Comparison of ENCODE assay signal across 10 cellular contexts in the genomic region with DNA sequence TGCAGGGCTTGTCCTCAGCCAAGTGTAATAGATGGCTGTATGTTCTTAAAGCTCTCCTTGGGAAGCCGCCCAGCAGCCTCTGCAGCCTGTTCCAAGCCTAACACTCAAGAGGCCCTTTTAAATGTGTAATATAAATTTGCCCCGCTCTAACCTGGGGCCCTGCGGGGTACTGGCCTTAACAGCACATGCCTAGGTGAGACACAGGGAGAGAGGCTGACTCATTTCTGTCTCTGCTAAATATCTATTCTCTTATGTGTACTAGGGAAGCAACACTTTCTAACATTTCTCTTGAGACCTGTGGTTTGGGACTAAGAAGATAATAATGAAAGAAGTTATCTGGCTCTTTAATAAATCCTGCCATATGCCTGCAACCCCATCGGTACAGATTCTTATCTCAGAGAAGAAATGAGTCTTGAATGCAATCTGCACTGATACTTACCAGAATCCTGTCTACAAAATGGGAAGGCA. TPM values are rescaled to one million over a fixed set of nuclear protein-coding genes. Genes with fewer than 3 reads are reported as not detected.
A peak's percentile ranks its signal among the peaks of the same experiment; 100 is the strongest.
DNase-seq lines count a peak whose midpoint lies in the region; ATAC-seq, FAIRE-seq and TF ChIP-seq lines count a peak whose summit lies in the region.
"Had no signal": no experiment of that assay in that cellular context is flagged by ENCODE, and none has a peak within 500 bp of the region (broad histone marks: within the 10 kb centered on the region; RNA-seq: fewer than 3 reads in every experiment).

No MANE protein-coding gene starts in this region.

- H3K9me3 ChIP-seq in OCI-LY3 (ENCODE audit: insufficient read depth, low read length) (no peaks in the 10 kb centered on the region), hepatocyte (ENCODE audit: low read depth) (no peaks in the 10 kb centered on the region)
- H3K9me3 ChIP-seq: SJSA1 had no signal

- H3K27ac ChIP-seq in OCI-LY3 (ENCODE audit: low read length) (no peak overlapping the region), hepatocyte (peak overlapping the region; percentile 80)
- H3K27ac ChIP-seq: SJSA1 had no signal

- H3K36me3 ChIP-seq in OCI-LY3 (replicated peaks; ENCODE audit: low read depth, low read length): no peaks in the 10 kb centered on the region
- no peaks in the 10 kb centered on the region for H3K36me3 ChIP-seq in hepatocyte (replicated peaks; ENCODE audit: insufficient read depth, low read depth)
- H3K36me3 ChIP-seq: SJSA1 had no signal

- H3K9ac ChIP-seq in OCI-LY3 (ENCODE audit: low read length): no peak overlapping the region

- no peaks in the 10 kb centered on the region for H3K9me2 ChIP-seq in hepatocyte (replicated peaks; ENCODE audit: insufficient read depth)

- ATAC-seq in GM21786 (IDR thresholded peaks at IDR 0.05; ENCODE audit: unreplicated experiment): peak; percentile 87

- H4K20me1 ChIP-seq in OCI-LY3 (ENCODE audit: insufficient read depth, low read length) (no peaks in the 10 kb centered on the region), hepatocyte (ENCODE audit: insufficient read depth, poor library complexity, severe bottlenecking) (no peaks in the 10 kb centered on the region)

- H3K4me3 ChIP-seq in OCI-LY3 (ENCODE audit: low read length) (0 out of 2 replicates have a peak overlapping the region, but pooled peaks have one; percentile 3), hepatocyte (no peak overlapping the region)
- H3K4me3 ChIP-seq: SJSA1 had no signal

- FAIRE-seq in D721Med (lab: Jason Lieb, UNC): no peak
- FAIRE-seq in frontal cortex (lab: Jason Lieb, UNC): no peak

- TF ChIP-seq CTCF in D721Med (IDR thresholded peaks at IDR 0.05; ENCODE audit: insufficient read depth, missing control alignments): no peak
- no peak for TF ChIP-seq CTCF in OCI-LY3 (IDR thresholded peaks at IDR 0.05; ENCODE audit: low read depth, low read length)
- TF ChIP-seq CTCF in hepatocyte (IDR thresholded peaks at IDR 0.05; ENCODE audit: poor library complexity): no peak

- peaks cover 49% of the 10 kb centered on the region for H3K27me3 ChIP-seq in OCI-LY3 (ENCODE audit: low read depth, low read length)
- no peaks in the 10 kb centered on the region for H3K27me3 ChIP-seq in hepatocyte
- H3K27me3 ChIP-seq: SJSA1 had no signal

- peaks cover 11% of the 10 kb centered on the region for H3K4me1 ChIP-seq in OCI-LY3 (ENCODE audit: low read length)
- peaks cover 36% of the 10 kb centered on the region for H3K4me1 ChIP-seq in hepatocyte (ENCODE audit: insufficient read depth)

- peak overlapping the region; percentile 45 for H3K4me2 ChIP-seq in OCI-LY3 (ENCODE audit: low read length)
- H3K4me2 ChIP-seq in hepatocyte: peak overlapping the region; percentile 61

- H2AFZ ChIP-seq in OCI-LY3 (ENCODE audit: low read depth, low read length) (no peak overlapping the region), hepatocyte (no peak overlapping the region)

- H3K79me2 ChIP-seq in OCI-LY3 (ENCODE audit: low read length) (no peaks in the 10 kb centered on the region), hepatocyte (no peaks in the 10 kb centered on the region)

- WGBS in hepatocyte (ENCODE audit: low lambda C conversion rate, missing lambda C conversion rate): 43% methylated on average over 4 of the region's 4 CpGs

- DNase-seq in D721Med (ENCODE audit: insufficient read length, low spot score) (peak; percentile 54), hepatocyte (ENCODE audit: low spot score) (peak; percentile 53), HCEC 1CT (no peak), T1000 (lab: John Stamatoyannopoulos, UW) (no peak), HK-2 (ENCODE audit: unreplicated experiment) (no peak), frontal cortex (ENCODE audit: low spot score in 2 of 2) (no peak)
- DNase-seq: CD4-positive, CD25-positive, alpha-beta regulatory T cell had no signal

RNA-seq across cellular contexts. Expression of a gene that starts 14.7 kb away (rescaled TPM):
- total RNA-seq in hepatocyte (316 and 401 TPM in 2 replicates), frontal cortex (4.9 TPM)
- polyA plus RNA-seq in hepatocyte: 396 and 509 TPM in 2 replicates

RNA-seq across cellular contexts. Expression of a gene that starts 59.3 kb away (rescaled TPM):
- total RNA-seq in hepatocyte: 25.0 and 29.6 TPM in 2 replicates
- polyA plus RNA-seq in hepatocyte: 6.3 and 12.3 TPM in 2 replicates
- total RNA-seq in frontal cortex: not detected
- total RNA-seq: CD4-positive, CD25-positive, alpha-beta regulatory T cell; SJSA1 had no signal
- polyA plus RNA-seq: CD4-positive, CD25-positive, alpha-beta regulatory T cell had no signal

Comparison
In these comparisons a context has a peak if more than half of its experiments do, and no peak if none do; other contexts are left out.
1. DNase-seq: peak in D721Med (single experiment) and hepatocyte (single experiment); none in HCEC 1CT (single experiment), T1000 (single experiment), HK-2 (single experiment) and frontal cortex (0 of 2).
2. RNA of a gene that starts 14.7 kb away (total RNA-seq): 316 to 401 TPM in hepatocyte; 4.9 TPM in frontal cortex (single experiment); every median in the first group is over 10 times any median in the second.
3. RNA of a gene that starts 59.3 kb away (total RNA-seq): 25.0 to 29.6 TPM in hepatocyte; not detected in frontal cortex (single experiment); every median in the first group is over 10 times any median in the second.